1 cellular context compared by ENCODE assay signal in genomic region chr7:150800576-150801241, GRCh38.
TF ChIP-seq lines count a peak whose summit lies in the region.

TSS of gene TMEM176A (plus strand) at chr7:150800769. CDS start at chr7:150801551, 782 bp downstream.

TF ChIP-seq in IMR-90, 13 proteins besides CTCF, POLR2A, EP300 and RAD21 (continued from another document):
- TF ChIP-seq MAFK (IDR thresholded peaks at IDR 0.05; ENCODE audit: low read depth, low read length) (no peak), SMC3 (IDR thresholded peaks at IDR 0.05; ENCODE audit: low read depth, low read length) (no peak), CHD1 (IDR thresholded peaks at IDR 0.05; ENCODE audit: low read depth, low read length) (no peak), MXI1 (IDR thresholded peaks at IDR 0.05; ENCODE audit: borderline replicate concordance, low read depth, low read length) (no peak), MAZ (IDR thresholded peaks at IDR 0.05; ENCODE audit: borderline replicate concordance, low read depth, low read length) (no peak), FOS (IDR thresholded peaks at IDR 0.05; ENCODE audit: low read depth, low read length) (no peak), NFE2L2 (IDR thresholded peaks at IDR 0.05; ENCODE audit: low read depth, low read length) (no peak), CEBPB (IDR thresholded peaks at IDR 0.05; ENCODE audit: low read depth, low read length) (no peak)
